Comparison of ENCODE assay signal across 27 cellular contexts in the genomic region with DNA sequence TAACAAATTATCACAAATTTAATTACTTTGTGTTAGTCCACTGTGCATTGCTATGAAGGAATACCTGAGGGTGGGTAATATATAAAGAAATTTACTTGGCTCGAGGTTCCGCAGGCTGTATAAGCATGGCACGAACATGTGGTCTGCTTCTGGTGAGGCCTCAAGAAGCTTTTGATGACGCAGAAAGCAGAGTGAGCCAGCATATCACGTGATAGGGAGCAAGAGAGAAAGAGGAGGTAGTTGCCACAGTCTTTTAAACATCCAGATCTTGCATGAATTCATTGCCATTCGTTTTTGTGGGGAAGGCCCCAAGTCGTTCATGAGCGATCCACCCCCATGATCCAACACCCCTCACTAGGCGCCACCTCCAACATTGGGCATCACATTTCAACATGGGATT.
"Had no signal": no experiment of that assay in that cellular context is flagged by ENCODE, and none has a peak within 500 bp of the region (broad histone marks: within the 10 kb centered on the region; RNA-seq: fewer than 3 reads in every experiment).

No MANE protein-coding gene starts in this region.

- H3K4me1 ChIP-seq: neural progenitor cell, parathyroid adenoma, psoas muscle, spleen, suprapubic skin, testis, tibial artery, transverse colon, upper lobe of right lung, uterus had no signal

- H3K27me3 ChIP-seq: neural progenitor cell, ovary, spleen, suprapubic skin, testis, tibial artery, transverse colon, upper lobe of right lung, uterus had no signal

- H3K4me2 ChIP-seq: neural progenitor cell, smooth muscle cell had no signal

- H3K4me3 ChIP-seq: neural progenitor cell, ovary, psoas muscle, skin epidermis, smooth muscle cell, spleen, suprapubic skin, testis, tibial artery, transverse colon, upper lobe of right lung, uterus had no signal

- H3K9me3 ChIP-seq: ovary, psoas muscle, spleen, suprapubic skin, testis, tibial artery, transverse colon, upper lobe of right lung, uterus had no signal

- DNase-seq: natural killer cell; occipital lobe; ovary; psoas muscle; right cardiac atrium; spleen; stimulated activated CD4-positive, alpha-beta T cell treated with anti-CD3 and anti-CD28 coated beads, Interleukin-12 subunit alpha, Interleukin-12 subunit beta, amount 100 ng/mL, for 4 hours; stimulated activated CD4-positive, alpha-beta T cell treated with anti-CD3 and anti-CD28 coated beads, Interleukin-1b, Interleukin-23, amount 100 ng/mL, for 48 hours; stimulated activated CD4-positive, alpha-beta T cell treated with anti-CD3 and anti-CD28 coated beads, Interleukin-4, amount 100 ng/mL, for 1 hour; stimulated activated CD4-positive, alpha-beta T cell treated with anti-CD3 and anti-CD28 coated beads, Interleukin-4, amount 100 ng/mL, for 4 hours; stimulated activated CD8-positive, alpha-beta memory T cell treated with anti-CD3 and anti-CD28 coated beads, Interleukin-4, amount 100 ng/mL, for 48 hours; stimulated activated naive CD4-positive, alpha-beta T cell; stimulated activated naive CD8-positive, alpha-beta T cell treated with anti-CD3 and anti-CD28 coated beads, Interleukin-15, amount 100 ng/mL, for 72 hours; stimulated activated naive CD8-positive, alpha-beta T cell treated with anti-CD3 and anti-CD28 coated beads, Interleukin-15, Interleukin-2, amounts not matched to agents 100 U/mL and 50 U/mL, for 24 hours; substantia nigra; testis; tibial artery; transverse colon; upper lobe of right lung; uterus had no signal

- H3K9ac ChIP-seq: neural progenitor cell, parathyroid adenoma had no signal

- H3K79me2 ChIP-seq: parathyroid adenoma had no signal

- H3K27ac ChIP-seq: neural progenitor cell, ovary, parathyroid adenoma, psoas muscle, skin epidermis, spleen, suprapubic skin, testis, tibial artery, transverse colon, upper lobe of right lung, uterus had no signal

- H3K36me3 ChIP-seq: neural progenitor cell, ovary, spleen, suprapubic skin, tibial artery, transverse colon, upper lobe of right lung, uterus had no signal

- H2AFZ ChIP-seq: neural progenitor cell, parathyroid adenoma had no signal

- ATAC-seq: natural killer cell; psoas muscle; right cardiac atrium; sciatic nerve; stimulated activated memory B cell treated with anti-CD40 and anti-IgM and Interleukin-4, amounts not matched to agents 10 μg/mL and 1 μg/mL and 100 μg/mL, for 72 hours; stimulated activated naive CD8-positive, alpha-beta T cell treated with anti-CD3 and anti-CD28 coated beads, Interleukin-15, amount 100 ng/mL, for 72 hours; stimulated activated naive CD8-positive, alpha-beta T cell treated with anti-CD3 and anti-CD28 coated beads, Interleukin-15, Interleukin-2, amounts not matched to agents 100 U/mL and 50 U/mL, for 24 hours; upper lobe of right lung had no signal
